In genomic region chr13:106484755-106485193, GRCh38 we compare ENCODE assay signal across 18 cellular contexts. TPM values are rescaled to one million over a fixed set of nuclear protein-coding genes. Genes with fewer than 3 reads are reported as not detected.
DNase-seq lines count a peak whose midpoint lies in the region; ATAC-seq and TF ChIP-seq lines count a peak whose summit lies in the region.
"Had no signal": no experiment of that assay in that cellular context is flagged by ENCODE, and none has a peak within 500 bp of the region (broad histone marks: within the 10 kb centered on the region; RNA-seq: fewer than 3 reads in every experiment).

No MANE protein-coding gene starts in this region.

- TF ChIP-seq CTCF in omental fat pad (IDR thresholded peaks at IDR 0.05): no peak

- no peak for DNase-seq in Right ventricle myocardium inferior (ENCODE audit: missing footprints)
- no peak for DNase-seq in cardiac septum (ENCODE audit: low spot score)
- DNase-seq in Right ventricle myocardium superior: no peak
- DNase-seq in omental fat pad (ENCODE audit: low spot score): no peak
- no peak for DNase-seq in NCI-H2107 (lab: John Stamatoyannopoulos, UW)
- DNase-seq in activated CD8-positive, alpha-beta memory T cell treated with anti-CD3 and anti-CD28 coated beads, Interleukin-2, amount 50 U/mL, for 4 hours: no peak
- DNase-seq in activated T-cell treated with anti-CD3 and anti-CD28 coated beads for 4 hours: no peak
- DNase-seq: 8988T; activated naive CD8-positive, alpha-beta T cell treated with anti-CD3 and anti-CD28 coated beads, Interleukin-2, amount 10 ng/mL, durations not matched to agents 7 days and 5 days; CD8-positive, alpha-beta T cell; GOT3; mucosa of descending colon; NCI-H2029; NCI-H748 treated with DMSO at 0.1 percent for 48 hours; retina; SHP77 treated with DMSO at 0.1 percent for 48 hours; stimulated activated naive CD4-positive, alpha-beta T cell treated with Interleukin-2 at 50 U/mL for 16 hours had no signal

- intact Hi-C loops in Right ventricle myocardium inferior (cut with DNase I) (no loop called here), cardiac septum (cut with DNase I) (loop anchor here (10.0 kb wide), 1 partner anchor 210 kb away; no protein-coding TSS in a partner anchor), Right ventricle myocardium superior (cut with DNase I) (no loop called here)

- ATAC-seq in Right ventricle myocardium inferior (peak; percentile 27), Right ventricle myocardium superior (ENCODE audit: poor library complexity) (peak; percentile 46), omental fat pad (ENCODE audit: low FRiP score) (peak; percentile 78), HG03039 (IDR thresholded peaks at IDR 0.05; ENCODE audit: unreplicated experiment) (no peak)
- ATAC-seq: CD8-positive, alpha-beta T cell; mucosa of descending colon had no signal

RNA-seq across cellular contexts. Expression of gene EFNB2, which starts 50.7 kb away (rescaled TPM):
- total RNA-seq in Right ventricle myocardium inferior: 9.6 TPM
- 17.8 TPM for total RNA-seq in cardiac septum
- 8.4 TPM for total RNA-seq in Right ventricle myocardium superior
- total RNA-seq in omental fat pad: 10 to 100 TPM; 11.9 to 50.4 (median 37.4) TPM
